8 cellular contexts compared by ENCODE assay signal in genomic region chr1:212791261-212791675, GRCh38. TPM values are rescaled to one million over a fixed set of nuclear protein-coding genes. Genes with fewer than 3 reads are reported as not detected.
DNase-seq lines count a peak whose midpoint lies in the region; ATAC-seq, FAIRE-seq and TF ChIP-seq lines count a peak whose summit lies in the region.

No MANE protein-coding gene starts in this region.

- dilution Hi-C loops in keratinocyte (cut with MboI; ENCODE audit: extremely low pct_ligation_motif_present, low sequenced_read_pairs) = no loop called here

- no peak for FAIRE-seq in keratinocyte (lab: Jason Lieb, UNC)

- no peak for TF ChIP-seq CTCF in AG10803 (conservative IDR thresholded peaks at IDR 0.05; ENCODE audit: low read length)
- TF ChIP-seq CTCF in astrocyte of the cerebellum (IDR thresholded peaks at IDR 0.05; ENCODE audit: low read depth, low read length, missing control alignments) = no peak
- TF ChIP-seq CTCF in keratinocyte (optimal IDR thresholded peaks at IDR 0.05 in 1 of 3, IDR thresholded peaks at IDR 0.05 in 1 of 3, conservative IDR thresholded peaks at IDR 0.05 in 1 of 3; ENCODE audit: extremely low read depth in 1 of 3, insufficient read depth in 2 of 3, low read length in 3 of 3) = no peak

- H3K4me3 ChIP-seq in AG10803 (ENCODE audit: low read length) (peak overlapping the region; percentile 88), astrocyte of the cerebellum (ENCODE audit: low read depth, low read length) (peak overlapping the region; percentile 96), keratinocyte (ENCODE audit: control insufficient read depth in 2 of 3, extremely low read depth in 1 of 3, insufficient read depth in 2 of 3, low read depth in 1 of 3, low read length in 3 of 3) (peak overlapping the region; percentile 90 to 100 (median 96)), stomach smooth muscle (ENCODE audit: low read length in 2 of 2) (peak overlapping the region; percentile 99)

- no peak for TF ChIP-seq POLR2A in GM18505 (IDR thresholded peaks at IDR 0.05; ENCODE audit: borderline replicate concordance, extremely low read depth, insufficient read depth, insufficient read length)

- peaks cover 13% of the 10 kb centered on the region for H3K79me2 ChIP-seq in keratinocyte (ENCODE audit: control insufficient read depth, insufficient read depth, low read length)

- no peaks in the 10 kb centered on the region for H3K9me1 ChIP-seq in keratinocyte (ENCODE audit: control insufficient read depth, extremely low read depth, insufficient read depth, low read length)

- H3K9ac ChIP-seq in keratinocyte (ENCODE audit: control insufficient read depth, extremely low read depth, insufficient read depth, low read length) (peak overlapping the region; percentile 95), stomach smooth muscle (ENCODE audit: low read length in 2 of 2) (peak overlapping the region; percentile 100)

- peak; percentile 34 for ATAC-seq in GM18505 (IDR thresholded peaks at IDR 0.05; ENCODE audit: unreplicated experiment)
- peak; percentile 31 for ATAC-seq in HG02938 (IDR thresholded peaks at IDR 0.05; ENCODE audit: unreplicated experiment)

- H3K9me3 ChIP-seq in keratinocyte (ENCODE audit: control insufficient read depth, low read depth, low read length) (no peaks in the 10 kb centered on the region), stomach smooth muscle (ENCODE audit: control insufficient read depth in 2 of 2, low read length in 2 of 2) (no peaks in the 10 kb centered on the region)

- DNase-seq in AG10803 (ENCODE audit: low read depth) = peak; percentile 88
- peak; percentile 78 for DNase-seq in NCI-H2196 (lab: John Stamatoyannopoulos, UW; ENCODE audit: unreplicated experiment)
- DNase-seq in astrocyte of the cerebellum (ENCODE audit: low read depth) = no peak
- peak; percentile 41 for DNase-seq in keratinocyte (ENCODE audit: low read depth, low spot score)
- no peak for DNase-seq in cerebellar nuclear complex (lab: John Stamatoyannopoulos, UW)

- in situ Hi-C loops in astrocyte of the cerebellum (cut with HindIII; ENCODE audit: low sequenced_read_pairs) = no loop called here

- H3K27ac ChIP-seq in keratinocyte (ENCODE audit: control insufficient read depth, insufficient read depth, low read length) = peak overlapping the region; percentile 91
- H3K27ac ChIP-seq in stomach smooth muscle (ENCODE audit: low read length) = peak overlapping the region; percentile 96

- H3K36me3 ChIP-seq in keratinocyte (ENCODE audit: control insufficient read depth in 2 of 2, extremely low read depth in 1 of 2, insufficient read depth in 2 of 2, low read length in 2 of 2) (peaks cover 0 to 2% of the 10 kb centered on the region in 2 experiments), stomach smooth muscle (ENCODE audit: control insufficient read depth in 2 of 2, insufficient read depth in 2 of 2, low read length in 2 of 2) (peaks cover 0 to 7% of the 10 kb centered on the region in 2 donors)

- H3K27me3 ChIP-seq in keratinocyte (ENCODE audit: control insufficient read depth, extremely low read depth, insufficient read depth, low read length) (no peaks in the 10 kb centered on the region), stomach smooth muscle (ENCODE audit: control insufficient read depth in 1 of 2, insufficient read depth in 2 of 2, low read length in 2 of 2) (no peaks in the 10 kb centered on the region)

- peak overlapping the region; percentile 95 for H3K4me2 ChIP-seq in keratinocyte (ENCODE audit: control insufficient read depth, extremely low read depth, insufficient read depth, low read depth, low read length)

- no peaks in the 10 kb centered on the region for H4K20me1 ChIP-seq in keratinocyte (ENCODE audit: control insufficient read depth, extremely low read depth, insufficient read depth, low read length)

- H3K4me1 ChIP-seq in keratinocyte (ENCODE audit: control insufficient read depth, extremely low read depth, insufficient read depth, low read length) (peaks cover 7% of the 10 kb centered on the region), stomach smooth muscle (ENCODE audit: control insufficient read depth, insufficient read depth, low read length) (peaks cover 11% of the 10 kb centered on the region)

- peak overlapping the region; percentile 95 for H2AFZ ChIP-seq in keratinocyte (ENCODE audit: control insufficient read depth, low read length)

RNA-seq across cellular contexts. Expression of gene NSL1, which starts 0.3 kb away (rescaled TPM):
- 14.1 to 25.5 TPM (median 20.5 TPM) in 3 replicates for polyA plus RNA-seq in keratinocyte
- polyA plus RNA-seq in keratinocyte (2011; ENCODE audit: low read depth) = 5.9 TPM
- polyA plus RNA-seq in keratinocyte (2011; cell fraction: cytosol; rRNA removed) = 12.9 and 18.5 TPM in 2 replicates
- 10.2 and 13.1 TPM in 2 replicates for polyA plus RNA-seq in keratinocyte (2011; cell fraction: nucleus; rRNA removed)
- polyA plus RNA-seq in keratinocyte (2012; ENCODE audit: low replicate concordance) = 5.7 and 16.6 TPM in 2 replicates
- 4.4 to 7.2 TPM (median 5.7 TPM) in 3 replicates for polyA minus RNA-seq in keratinocyte
- 10.7 TPM for polyA minus RNA-seq in keratinocyte (2011; cell fraction: cytosol; rRNA and poly(A)+ RNA removed)
- 4.6 and 4.7 TPM in 2 replicates for polyA minus RNA-seq in keratinocyte (2011; cell fraction: nucleus; rRNA and poly(A)+ RNA removed)

RNA-seq across cellular contexts. Expression of gene TATDN3, which starts 0.4 kb away (rescaled TPM):
- polyA plus RNA-seq in keratinocyte = 9.0 to 11.6 TPM (median 10.5 TPM) in 3 replicates
- polyA plus RNA-seq in keratinocyte (2011; ENCODE audit: low read depth) = 7.5 TPM
- 9.3 and 16.5 TPM in 2 replicates for polyA plus RNA-seq in keratinocyte (2011; cell fraction: cytosol; rRNA removed)
- 7.8 and 8.2 TPM in 2 replicates for polyA plus RNA-seq in keratinocyte (2011; cell fraction: nucleus; rRNA removed)
- 8.9 and 9.1 TPM in 2 replicates for polyA plus RNA-seq in keratinocyte (2012; ENCODE audit: low replicate concordance)
- 3.5 to 10.5 TPM (median 10.1 TPM) in 3 replicates for polyA minus RNA-seq in keratinocyte
- 5.9 TPM for polyA minus RNA-seq in keratinocyte (2011; cell fraction: cytosol; rRNA and poly(A)+ RNA removed)
- polyA minus RNA-seq in keratinocyte (2011; cell fraction: nucleus; rRNA and poly(A)+ RNA removed) = 2.4 and 2.8 TPM in 2 replicates

RNA-seq across cellular contexts. Expression of gene SPATA45, which starts 56.2 kb away (rescaled TPM):
- not detected in 3 replicates for polyA plus RNA-seq in keratinocyte
- polyA plus RNA-seq in keratinocyte (2011; ENCODE audit: low read depth) = not detected
- polyA plus RNA-seq in keratinocyte (2011; cell fraction: cytosol; rRNA removed) = not detected in 2 replicates
- polyA plus RNA-seq in keratinocyte (2011; cell fraction: nucleus; rRNA removed) = not detected in 2 replicates
- polyA plus RNA-seq in keratinocyte (2012; ENCODE audit: low replicate concordance) = not detected in 2 replicates
- polyA minus RNA-seq in keratinocyte = not detected in 3 replicates
- not detected for polyA minus RNA-seq in keratinocyte (2011; cell fraction: cytosol; rRNA and poly(A)+ RNA removed)
- polyA minus RNA-seq in keratinocyte (2011; cell fraction: nucleus; rRNA and poly(A)+ RNA removed) = not detected in 2 replicates

Comparison
In these comparisons a context has a peak if more than half of its experiments do, and no peak if none do; other contexts are left out.
1. DNase-seq: peak in AG10803 (single experiment), NCI-H2196 (single experiment) and keratinocyte (single experiment); none in astrocyte of the cerebellum (single experiment) and cerebellar nuclear complex (0 of 2).
2. Peak in every context shown above with its lines, with median percentiles within 50 percentile points of each other: H3K4me3 ChIP-seq.